15 cellular contexts compared by ENCODE assay signal in the genomic region with DNA sequence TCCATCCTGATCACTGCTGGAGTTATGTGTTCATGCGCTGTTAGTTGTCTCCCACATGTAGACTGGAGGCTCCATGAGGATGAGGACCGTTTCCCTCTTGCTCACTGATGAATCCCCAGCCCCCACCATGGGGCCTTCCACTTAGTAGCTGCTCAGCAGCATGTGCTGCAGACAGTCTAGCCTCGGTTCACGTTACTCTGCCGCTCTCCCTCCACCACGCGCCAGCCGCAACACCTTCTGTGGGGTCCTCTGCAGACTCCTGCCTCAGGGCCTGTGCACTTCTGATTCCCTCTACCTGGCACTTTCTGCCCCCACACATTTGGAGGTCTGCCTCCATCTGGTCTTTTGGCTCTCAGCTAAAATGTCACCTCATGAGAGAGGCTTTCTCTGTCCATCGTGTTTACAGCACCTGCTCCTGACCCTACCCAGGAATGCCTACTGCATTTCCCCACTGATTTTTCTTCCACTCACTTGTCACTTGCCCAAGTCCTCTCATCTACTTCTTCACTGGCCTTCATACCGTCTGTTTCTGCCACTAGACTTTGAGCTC. TPM values are rescaled to one million over a fixed set of nuclear protein-coding genes. Genes with fewer than 3 reads are reported as not detected.
A peak's percentile ranks its signal among the peaks of the same experiment; 100 is the strongest.
DNase-seq lines count a peak whose midpoint lies in the region; ATAC-seq and TF ChIP-seq lines count a peak whose summit lies in the region.
"Had no signal": no experiment of that assay in that cellular context is flagged by ENCODE, and none has a peak within 500 bp of the region (broad histone marks: within the 10 kb centered on the region; RNA-seq: fewer than 3 reads in every experiment).

No MANE protein-coding gene starts in this region.

- H3K9me3 ChIP-seq in BLaER1 treated with 17β-estradiol and CSF1 and Interleukin-3, amounts not matched to agents 10 nM and 100 nM (replicated peaks in 1 of 11): no peaks in the 10 kb centered on the region
- H3K9me3 ChIP-seq in CD8-positive, alpha-beta memory T cell (ENCODE audit: low read length): no peaks in the 10 kb centered on the region
- no peaks in the 10 kb centered on the region for H3K9me3 ChIP-seq in naive thymus-derived CD4-positive, alpha-beta T cell (ENCODE audit: control insufficient read depth in 2 of 3, low read length in 3 of 3)
- H3K9me3 ChIP-seq: BE2C, stomach had no signal

- peak overlapping the region in 6 of 7 donors; percentile 20 to 78 (median 70) for H3K4me3 Mint-ChIP-seq in CD8-positive, alpha-beta memory T cell
- peak overlapping the region; percentile 65 for H3K4me3 Mint-ChIP-seq in activated naive CD8-positive, alpha-beta T cell
- peak overlapping the region; percentile 8 to 84 (median 74) for H3K4me3 Mint-ChIP-seq in naive thymus-derived CD4-positive, alpha-beta T cell
- no peak overlapping the region for H3K4me3 Mint-ChIP-seq in mesothelial cell of epicardium

- H4K20me1 ChIP-seq in BLaER1 treated with 17β-estradiol and CSF1 and Interleukin-3, amounts not matched to agents 10 nM and 100 nM: peaks cover 16 to 74% (median 39%) of the 10 kb centered on the region in 11 experiments; a peak in 19 of 22 replicates

- peaks cover 72 to 91% (median 90%) of the 10 kb centered on the region in 3 donors for H3K4me1 Mint-ChIP-seq in CD8-positive, alpha-beta memory T cell
- peaks cover 64% of the 10 kb centered on the region for H3K4me1 Mint-ChIP-seq in activated naive CD8-positive, alpha-beta T cell (ENCODE audit: low read depth)
- H3K4me1 Mint-ChIP-seq in naive thymus-derived CD4-positive, alpha-beta T cell: peaks cover 54 to 85% (median 71%) of the 10 kb centered on the region in 7 donors
- no peaks in the 10 kb centered on the region for H3K4me1 Mint-ChIP-seq in mesothelial cell of epicardium

- intact Hi-C loops in naive thymus-derived CD4-positive, alpha-beta T cell (cut with micrococcal nuclease): loop anchor here (1.0 to 2.0 kb wide), 5 partner anchors 23 to 41 kb away; a partner anchor contains a TSS

- no peaks in the 10 kb centered on the region for H3K27me3 Mint-ChIP-seq in CD8-positive, alpha-beta memory T cell
- no peaks in the 10 kb centered on the region for H3K27me3 Mint-ChIP-seq in activated naive CD8-positive, alpha-beta T cell
- no peaks in the 10 kb centered on the region for H3K27me3 Mint-ChIP-seq in naive thymus-derived CD4-positive, alpha-beta T cell
- H3K27me3 Mint-ChIP-seq in mesothelial cell of epicardium (ENCODE audit: low read depth): no peaks in the 10 kb centered on the region

- H3K36me3 Mint-ChIP-seq in CD8-positive, alpha-beta memory T cell: peaks cover 9 to 88% (median 34%) of the 10 kb centered on the region in 3 donors
- H3K36me3 Mint-ChIP-seq in activated naive CD8-positive, alpha-beta T cell: peaks cover 8% of the 10 kb centered on the region
- peaks cover 11 to 45% (median 33%) of the 10 kb centered on the region in 5 donors for H3K36me3 Mint-ChIP-seq in naive thymus-derived CD4-positive, alpha-beta T cell
- H3K36me3 Mint-ChIP-seq in mesothelial cell of epicardium: peaks cover 6% of the 10 kb centered on the region

- H3K4me3 ChIP-seq in BLaER1 treated with 17β-estradiol and CSF1 and Interleukin-3, amounts not matched to agents 10 nM and 100 nM: no peak overlapping the region; a peak in 2 of 20 replicates
- H3K4me3 ChIP-seq in CD8-positive, alpha-beta memory T cell (ENCODE audit: low read length): no peak overlapping the region
- H3K4me3 ChIP-seq in naive thymus-derived CD4-positive, alpha-beta T cell (ENCODE audit: low read length): no peak overlapping the region
- H3K4me3 ChIP-seq: smooth muscle cell, stomach had no signal

- no peaks in the 10 kb centered on the region for H3K27me3 ChIP-seq in BLaER1 treated with 17β-estradiol and CSF1 and Interleukin-3, amounts not matched to agents 10 nM and 100 nM
- no peaks in the 10 kb centered on the region for H3K27me3 ChIP-seq in CD8-positive, alpha-beta memory T cell (ENCODE audit: insufficient read depth, low read length, poor library complexity, severe bottlenecking)
- no peaks in the 10 kb centered on the region for H3K27me3 ChIP-seq in naive thymus-derived CD4-positive, alpha-beta T cell (ENCODE audit: control insufficient read depth in 2 of 2, insufficient read depth in 2 of 2, low read length in 2 of 2)
- H3K27me3 ChIP-seq: BE2C, stomach had no signal

- peak overlapping the region in 9 of 11 experiments; percentile 13 to 77 (median 67); a peak in 14 of 22 replicates for H3K9ac ChIP-seq in BLaER1 treated with 17β-estradiol and CSF1 and Interleukin-3, amounts not matched to agents 10 nM and 100 nM
- H3K9ac ChIP-seq: parathyroid adenoma had no signal

- no peak for TF ChIP-seq CTCF in mesothelial cell of epicardium (IDR thresholded peaks at IDR 0.05; ENCODE audit: unreplicated experiment)

- peak overlapping the region; percentile 86 to 96 (median 94) for H3K27ac Mint-ChIP-seq in CD8-positive, alpha-beta memory T cell
- peak overlapping the region; percentile 96 for H3K27ac Mint-ChIP-seq in activated naive CD8-positive, alpha-beta T cell
- H3K27ac Mint-ChIP-seq in naive thymus-derived CD4-positive, alpha-beta T cell: peak overlapping the region; percentile 84 to 95 (median 91)
- H3K27ac Mint-ChIP-seq in mesothelial cell of epicardium: no peak overlapping the region

- POLR2A ChIA-PET in CD8-positive, alpha-beta memory T cell (lab: Charles Lee): interaction anchor here (0.9 to 1.0 kb wide), 2 partner anchors 23 to 40 kb away, joined by 3 read pairs; no protein-coding TSS in a partner anchor
- POLR2A ChIA-PET in naive thymus-derived CD4-positive, alpha-beta T cell (lab: Charles Lee): interaction anchor here (0.8 to 4.1 kb wide), 7 partner anchors 17 to 145 kb away, joined by 3 to 27 read pairs (median 5); a partner anchor contains a TSS

- H3K9me3 Mint-ChIP-seq in CD8-positive, alpha-beta memory T cell: no peaks in the 10 kb centered on the region
- no peaks in the 10 kb centered on the region for H3K9me3 Mint-ChIP-seq in activated naive CD8-positive, alpha-beta T cell (ENCODE audit: low read depth)
- peaks cover 0 to 2% (median 0%) of the 10 kb centered on the region in 11 donors for H3K9me3 Mint-ChIP-seq in naive thymus-derived CD4-positive, alpha-beta T cell
- H3K9me3 Mint-ChIP-seq in mesothelial cell of epicardium: no peaks in the 10 kb centered on the region

- peak overlapping the region; percentile 61 to 90 (median 72) for H3K4me2 ChIP-seq in BLaER1 treated with 17β-estradiol and CSF1 and Interleukin-3, amounts not matched to agents 10 nM and 100 nM
- H3K4me2 ChIP-seq: smooth muscle cell had no signal

- ATAC-seq in naive thymus-derived CD4-positive, alpha-beta T cell: no peak
- ATAC-seq in HG02759 (IDR thresholded peaks at IDR 0.05; ENCODE audit: unreplicated experiment): no peak

- H3K27ac ChIP-seq in BLaER1 treated with 17β-estradiol and CSF1 and Interleukin-3, amounts not matched to agents 10 nM and 100 nM: peak overlapping the region; percentile 38 to 91 (median 75); a peak in 19 of 22 replicates
- H3K27ac ChIP-seq in CD8-positive, alpha-beta memory T cell (ENCODE audit: low read depth, low read length): no peak overlapping the region
- peak overlapping the region; percentile 51 for H3K27ac ChIP-seq in naive thymus-derived CD4-positive, alpha-beta T cell (ENCODE audit: low read depth, low read length)
- H3K27ac ChIP-seq: parathyroid adenoma had no signal

- peaks cover 72 to 89% (median 79%) of the 10 kb centered on the region in 11 experiments for H3K36me3 ChIP-seq in BLaER1 treated with 17β-estradiol and CSF1 and Interleukin-3, amounts not matched to agents 10 nM and 100 nM
- H3K36me3 ChIP-seq in CD8-positive, alpha-beta memory T cell (ENCODE audit: insufficient read depth, low read length): peaks cover 48% of the 10 kb centered on the region
- H3K36me3 ChIP-seq in naive thymus-derived CD4-positive, alpha-beta T cell (ENCODE audit: control insufficient read depth in 2 of 3, insufficient read depth in 3 of 3, low read length in 3 of 3): peaks cover 17 to 72% (median 33%) of the 10 kb centered on the region in 3 experiments
- H3K36me3 ChIP-seq: BE2C had no signal

- peaks cover 78 to 99% (median 97%) of the 10 kb centered on the region in 10 experiments for H3K4me1 ChIP-seq in BLaER1 treated with 17β-estradiol and CSF1 and Interleukin-3, amounts not matched to agents 10 nM and 100 nM
- peaks cover 80% of the 10 kb centered on the region for H3K4me1 ChIP-seq in CD8-positive, alpha-beta memory T cell (ENCODE audit: insufficient read depth, low read length)
- peaks cover 40 to 68% of the 10 kb centered on the region in 2 donors for H3K4me1 ChIP-seq in naive thymus-derived CD4-positive, alpha-beta T cell (ENCODE audit: control insufficient read depth in 2 of 2, insufficient read depth in 2 of 2, low read length in 2 of 2)
- H3K4me1 ChIP-seq: BE2C, parathyroid adenoma had no signal

- CTCF ChIA-PET in CD8-positive, alpha-beta memory T cell (lab: Charles Lee): interaction anchor here (1.0 to 5.2 kb wide), 5 partner anchors 14 to 45 kb away, joined by 4 to 33 read pairs (median 9); a partner anchor contains a TSS
- CTCF ChIA-PET in naive thymus-derived CD4-positive, alpha-beta T cell (lab: Charles Lee): interaction anchor here (0.6 to 2.0 kb wide), 5 partner anchors 21 to 42 kb away, joined by 3 to 6 read pairs (median 5); no protein-coding TSS in a partner anchor

- peak in 1 of 5 donors; percentile 14 for DNase-seq in CD8-positive, alpha-beta memory T cell
- DNase-seq in naive thymus-derived CD4-positive, alpha-beta T cell: no peak
- DNase-seq in mesothelial cell of epicardium (ENCODE audit: low spot score in 2 of 2, unreplicated experiment in 2 of 2): no peak
- no peak for DNase-seq in GDM1 (lab: John Stamatoyannopoulos, UW)
- no peak for DNase-seq in KG1 (lab: John Stamatoyannopoulos, UW)
- DNase-seq: BE2C; NK-92 treated with Interleukin-12 subunit alpha and Interleukin-12 subunit beta, amount 100 ng/mL, for 24 hours; stomach had no signal

RNA-seq across cellular contexts. Expression of a gene that starts 36.3 kb away (rescaled TPM):
- 100 to 1,000 TPM; 113 to 118 TPM for total RNA-seq in CD8-positive, alpha-beta memory T cell
- polyA plus RNA-seq in CD8-positive, alpha-beta memory T cell: 170 TPM
- total RNA-seq in naive thymus-derived CD4-positive, alpha-beta T cell: 100 to 1,000 TPM; 244 to 474 (median 311) TPM
- polyA plus RNA-seq in naive thymus-derived CD4-positive, alpha-beta T cell: 100 to 1,000 TPM in 1 of 2 donors, 10 to 100 TPM in 1; 55.7 to 141 TPM
- total RNA-seq in mesothelial cell of epicardium: 15.5 to 16.6 TPM (median 16.0 TPM) in 3 replicates

RNA-seq across cellular contexts. Expression of a gene that starts 42.2 kb away (rescaled TPM):
- not detected for total RNA-seq in CD8-positive, alpha-beta memory T cell
- polyA plus RNA-seq in CD8-positive, alpha-beta memory T cell: not detected
- total RNA-seq in naive thymus-derived CD4-positive, alpha-beta T cell: not detected
- polyA plus RNA-seq in naive thymus-derived CD4-positive, alpha-beta T cell: not detected
- total RNA-seq in mesothelial cell of epicardium: not detected in 3 replicates
- total RNA-seq: smooth muscle cell; stomach; T-helper 2 cell treated with Interferon-gamma antibody and Interleukin-4, amounts not matched to agents 100 ng/mL and 5 ng/mL, for 36 hours had no signal
- polyA plus RNA-seq: keratinocyte, smooth muscle cell, stomach had no signal
